In the genomic region with DNA sequence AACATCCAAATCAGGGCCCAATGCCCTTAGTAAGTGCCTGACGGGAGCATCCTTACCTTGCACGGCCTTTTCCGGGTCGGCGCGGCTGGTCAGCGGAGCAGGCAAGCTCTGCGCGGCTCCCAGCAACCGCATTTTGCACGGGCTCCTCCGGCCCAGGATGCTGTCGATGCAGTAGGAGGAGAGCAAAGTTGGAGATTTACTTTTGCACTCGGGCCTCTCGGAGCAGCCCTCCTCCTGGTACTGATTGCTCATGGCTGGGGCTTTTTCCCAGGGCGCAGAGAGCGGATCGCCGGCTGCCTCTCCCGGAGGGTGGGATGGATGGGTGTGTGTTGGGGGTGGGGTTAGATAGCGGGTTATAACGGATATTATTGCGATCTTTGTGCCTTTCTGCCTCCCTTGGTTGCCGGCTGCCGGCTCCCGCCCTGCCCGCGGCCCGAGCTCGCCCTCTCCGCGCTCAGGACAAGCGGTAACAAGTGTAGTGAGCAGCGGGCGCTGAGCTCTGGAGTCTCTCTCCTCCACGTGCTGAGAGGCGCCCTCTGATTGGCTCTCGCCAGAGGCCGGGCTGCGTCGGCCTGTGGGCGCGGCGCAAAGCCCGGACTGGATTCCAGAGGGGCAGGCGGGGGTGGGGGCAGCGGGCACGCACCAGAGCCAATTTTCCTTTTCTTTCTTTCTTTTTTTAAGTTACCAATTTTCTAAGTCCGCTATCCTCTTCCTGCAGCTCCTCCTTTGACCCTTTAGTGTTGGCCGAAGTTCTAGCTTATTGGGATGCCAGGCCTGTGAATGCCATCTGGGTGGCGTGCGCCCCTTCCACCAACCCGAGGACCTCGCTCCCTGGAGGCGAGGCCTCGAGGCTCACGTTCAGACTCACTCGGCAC, we compare ENCODE assay signal across 9 cellular contexts. TPM values are rescaled to one million over a fixed set of nuclear protein-coding genes. Genes with fewer than 3 reads are reported as not detected.
DNase-seq lines count a peak whose midpoint lies in the region; ATAC-seq, FAIRE-seq and TF ChIP-seq lines count a peak whose summit lies in the region.
"Had no signal": no experiment of that assay in that cellular context is flagged by ENCODE, and none has a peak within 500 bp of the region (broad histone marks: within the 10 kb centered on the region; RNA-seq: fewer than 3 reads in every experiment).

A gene (minus strand): TSS at position 480 of the 875 bp plus-strand sequence. CDS start 228 bp downstream, at position 252.

- H3K4me3 ChIP-seq in heart right ventricle: peak within 1 kb of the TSS in 1 of 10 donors; percentile 5

- no peak within 1 kb of the TSS for H3K27ac Mint-ChIP-seq in activated CD8-positive, alpha-beta T cell treated with anti-CD3 and anti-CD28 coated beads for 36 hours

- no peak for FAIRE-seq in RCC 7860 (lab: Jason Lieb, UNC)
- FAIRE-seq: keratinocyte had no signal

- peaks cover 9% of the 10 kb centered on the region for H3K4me1 Mint-ChIP-seq in activated CD8-positive, alpha-beta T cell treated with anti-CD3 and anti-CD28 coated beads for 36 hours (ENCODE audit: low read depth)

- POLR2A ChIA-PET in activated CD8-positive, alpha-beta T cell treated with anti-CD3 and anti-CD28 coated beads for 36 hours (lab: Charles Lee): interaction anchor here (0.6 kb wide), 1 partner anchor 10 kb away, joined by 3 read pairs; no protein-coding TSS in a partner anchor

- CTCF ChIA-PET in activated CD8-positive, alpha-beta T cell treated with anti-CD3 and anti-CD28 coated beads for 36 hours (lab: Charles Lee): no interaction called here

- peaks cover 10 to 98% (median 94%) of the 10 kb centered on the region in 7 donors for H3K27me3 ChIP-seq in heart right ventricle

- H3K36me3 Mint-ChIP-seq in activated CD8-positive, alpha-beta T cell treated with anti-CD3 and anti-CD28 coated beads for 36 hours (ENCODE audit: low read depth): no peaks in the 10 kb centered on the region

- intact Hi-C loops in activated CD8-positive, alpha-beta T cell treated with anti-CD3 and anti-CD28 coated beads for 36 hours (cut with micrococcal nuclease): loop anchor here (10.0 kb wide), 1 partner anchor 129 kb away; no protein-coding TSS in a partner anchor
- intact Hi-C loops in heart right ventricle (cut with DNase I): no loop called here

- DNase-seq in GDM1 (lab: John Stamatoyannopoulos, UW) (peak; percentile 19), heart right ventricle (peak; percentile 13 to 39), putamen (ENCODE audit: low spot score) (peak; percentile 69), RCC 7860 (ENCODE audit: low spot score) (no peak), NCI-H2107 (lab: John Stamatoyannopoulos, UW) (no peak)
- peak; percentile 50 for DNase-seq in activated CD8-positive, alpha-beta T cell treated with anti-CD3 and anti-CD28 coated beads for 36 hours

- ATAC-seq in HG02981 (IDR thresholded peaks at IDR 0.05; ENCODE audit: unreplicated experiment) (peak; percentile 58), heart right ventricle (peak; percentile 57 to 86 (median 80)), HG03571 (IDR thresholded peaks at IDR 0.05; ENCODE audit: unreplicated experiment) (no peak)
- ATAC-seq in activated CD8-positive, alpha-beta T cell treated with anti-CD3 and anti-CD28 coated beads for 36 hours: peak; percentile 78

- H3K27ac ChIP-seq in heart right ventricle: no peak within 1 kb of the TSS

- H3K9me3 ChIP-seq in heart right ventricle: no peaks in the 10 kb centered on the region

- peaks cover 0 to 34% (median 12%) of the 10 kb centered on the region in 9 donors for H3K4me1 ChIP-seq in heart right ventricle

- H3K4me3 Mint-ChIP-seq in activated CD8-positive, alpha-beta T cell treated with anti-CD3 and anti-CD28 coated beads for 36 hours: no peak within 1 kb of the TSS

- H3K9me3 Mint-ChIP-seq in activated CD8-positive, alpha-beta T cell treated with anti-CD3 and anti-CD28 coated beads for 36 hours: no peaks in the 10 kb centered on the region

- 4 to 8% methylated on average over 54 to 58 of the region's 58 CpGs for WGBS in heart right ventricle, 2 donors

- no peak for TF ChIP-seq CTCF in activated CD8-positive, alpha-beta T cell treated with anti-CD3 and anti-CD28 coated beads for 36 hours (IDR thresholded peaks at IDR 0.05)
- no peak for TF ChIP-seq CTCF in heart right ventricle (IDR thresholded peaks at IDR 0.05)

- peaks cover 61% of the 10 kb centered on the region for H3K27me3 Mint-ChIP-seq in activated CD8-positive, alpha-beta T cell treated with anti-CD3 and anti-CD28 coated beads for 36 hours

- no peaks in the 10 kb centered on the region for H3K36me3 ChIP-seq in heart right ventricle

RNA-seq across cellular contexts. Expression of the gene that starts here (rescaled TPM):
- total RNA-seq in activated CD8-positive, alpha-beta T cell treated with anti-CD3 and anti-CD28 coated beads for 36 hours: not detected
- total RNA-seq in heart right ventricle: under 1 TPM in 1 of 10 donors, not detected in 9; 0.13 TPM
- not detected for polyA plus RNA-seq in heart right ventricle
- polyA plus RNA-seq: keratinocyte had no signal

Comparison
In these comparisons a context has a peak if more than half of its experiments do, and no peak if none do; other contexts are left out.
1. Peak in DNase-seq and ATAC-seq in activated CD8-positive, alpha-beta T cell treated with anti-CD3 and anti-CD28 coated beads for 36 hours; RNA of the gene not detected or under 1 TPM.
2. Peak in DNase-seq and ATAC-seq in heart right ventricle; RNA of the gene not detected or under 1 TPM.
3. DNase-seq: peak in GDM1 (single experiment) and putamen (single experiment); none in RCC 7860 (single experiment) and NCI-H2107 (single experiment).